Comparison of ENCODE assay signal across 13 cellular contexts in genomic region chr6:98823845-98824162, GRCh38. TPM values are rescaled to one million over a fixed set of nuclear protein-coding genes. Genes with fewer than 3 reads are reported as not detected.
DNase-seq lines count a peak whose midpoint lies in the region; ATAC-seq and TF ChIP-seq lines count a peak whose summit lies in the region.
"Had no signal": no experiment of that assay in that cellular context is flagged by ENCODE, and none has a peak within 500 bp of the region (broad histone marks: within the 10 kb centered on the region; RNA-seq: fewer than 3 reads in every experiment).

No MANE protein-coding gene starts in this region.

- peak overlapping the region; percentile 12 for H3K27ac ChIP-seq in layer of hippocampus (ENCODE audit: low read depth, low read length)
- no peak overlapping the region for H3K27ac ChIP-seq in suprapubic skin
- H3K27ac ChIP-seq: gastrocnemius medialis had no signal

- H3K36me3 ChIP-seq in adipocyte (ENCODE audit: control insufficient read depth, insufficient read depth, low read length, severe bottlenecking) (no peaks in the 10 kb centered on the region), suprapubic skin (no peaks in the 10 kb centered on the region)
- H3K36me3 ChIP-seq: gastrocnemius medialis had no signal

- H3K4me1 ChIP-seq in adipocyte (ENCODE audit: control insufficient read depth, insufficient read depth, low read length) (peaks cover 7% of the 10 kb centered on the region), suprapubic skin (peaks cover 29% of the 10 kb centered on the region)

- H3K9me3 Mint-ChIP-seq in activated naive CD4-positive, alpha-beta T cell treated with anti-CD3 and anti-CD28 coated beads, Interleukin-2, amount 50 U/mL, for 24 hours: no peaks in the 10 kb centered on the region
- H3K9me3 Mint-ChIP-seq in activated naive CD4-positive, alpha-beta T cell treated with anti-CD3 and anti-CD28 coated beads for 36 hours: no peaks in the 10 kb centered on the region

- no peak overlapping the region for H3K9ac ChIP-seq in adipocyte (ENCODE audit: low read length)

- peak overlapping the region; percentile 70 for H3K4me3 Mint-ChIP-seq in activated naive CD4-positive, alpha-beta T cell treated with anti-CD3 and anti-CD28 coated beads, Interleukin-2, amount 50 U/mL, for 24 hours
- no peak overlapping the region for H3K4me3 Mint-ChIP-seq in activated naive CD4-positive, alpha-beta T cell treated with anti-CD3 and anti-CD28 coated beads for 36 hours

- H3K27me3 ChIP-seq in adipocyte (replicated peaks; ENCODE audit: control insufficient read depth, insufficient read depth, low read length): peaks cover 78% of the 10 kb centered on the region
- H3K27me3 ChIP-seq in layer of hippocampus (ENCODE audit: control insufficient read depth, insufficient read depth, low read length): peaks cover 8% of the 10 kb centered on the region
- H3K27me3 ChIP-seq in suprapubic skin: peaks cover 77% of the 10 kb centered on the region

- no peak for TF ChIP-seq CTCF in suprapubic skin (IDR thresholded peaks at IDR 0.05)

- H3K4me3 ChIP-seq in adipocyte (ENCODE audit: low read length) (peak overlapping the region; percentile 7), suprapubic skin (peak overlapping the region; percentile 21)

- H3K27me3 Mint-ChIP-seq in activated naive CD4-positive, alpha-beta T cell treated with anti-CD3 and anti-CD28 coated beads, Interleukin-2, amount 50 U/mL, for 24 hours: peaks cover 61% of the 10 kb centered on the region
- H3K27me3 Mint-ChIP-seq in activated naive CD4-positive, alpha-beta T cell treated with anti-CD3 and anti-CD28 coated beads for 36 hours (ENCODE audit: low read depth): peaks cover 80% of the 10 kb centered on the region

- no peak for TF ChIP-seq POLR2A in suprapubic skin (IDR thresholded peaks at IDR 0.05)

- no peaks in the 10 kb centered on the region for H3K36me3 Mint-ChIP-seq in activated naive CD4-positive, alpha-beta T cell treated with anti-CD3 and anti-CD28 coated beads, Interleukin-2, amount 50 U/mL, for 24 hours
- no peaks in the 10 kb centered on the region for H3K36me3 Mint-ChIP-seq in activated naive CD4-positive, alpha-beta T cell treated with anti-CD3 and anti-CD28 coated beads for 36 hours (ENCODE audit: low read depth)

- H3K27ac Mint-ChIP-seq in activated naive CD4-positive, alpha-beta T cell treated with anti-CD3 and anti-CD28 coated beads, Interleukin-2, amount 50 U/mL, for 24 hours: peak overlapping the region; percentile 14
- H3K27ac Mint-ChIP-seq in activated naive CD4-positive, alpha-beta T cell treated with anti-CD3 and anti-CD28 coated beads for 36 hours: no peak overlapping the region

- no peak for TF ChIP-seq EP300 in suprapubic skin (IDR thresholded peaks at IDR 0.05)

- CTCF ChIA-PET in activated naive CD4-positive, alpha-beta T cell treated with anti-CD3 and anti-CD28 coated beads for 36 hours (lab: Charles Lee): interaction anchor here (1.0 kb wide), 1 partner anchor 10 kb away, joined by 4 read pairs; no protein-coding TSS in a partner anchor

- 7% methylated on average over 8 of the region's 8 CpGs for WGBS in suprapubic skin

- no peak for DNase-seq in activated naive CD4-positive, alpha-beta T cell treated with anti-CD3 and anti-CD28 coated beads for 36 hours
- DNase-seq in adipocyte (ENCODE audit: low read depth): no peak
- DNase-seq in suprapubic skin (ENCODE audit: low spot score in 2 of 2): no peak
- no peak for DNase-seq in germinal center (ENCODE audit: low spot score)
- DNase-seq in cerebellum (ENCODE audit: low spot score): no peak
- DNase-seq: AML-193, cortex of kidney, gastrocnemius medialis, NCI-H1105 treated with DMSO at 0.1 percent for 48 hours had no signal

- ATAC-seq in HG02981 (IDR thresholded peaks at IDR 0.05; ENCODE audit: unreplicated experiment): no peak
- ATAC-seq: gastrocnemius medialis had no signal

- peaks cover 23% of the 10 kb centered on the region for H3K4me1 Mint-ChIP-seq in activated naive CD4-positive, alpha-beta T cell treated with anti-CD3 and anti-CD28 coated beads, Interleukin-2, amount 50 U/mL, for 24 hours
- H3K4me1 Mint-ChIP-seq in activated naive CD4-positive, alpha-beta T cell treated with anti-CD3 and anti-CD28 coated beads for 36 hours (ENCODE audit: low read depth): peaks cover 24% of the 10 kb centered on the region

- H3K9me3 ChIP-seq in adipocyte (ENCODE audit: control insufficient read depth, low read length): peaks cover 3% of the 10 kb centered on the region
- H3K9me3 ChIP-seq in suprapubic skin: no peaks in the 10 kb centered on the region
- H3K9me3 ChIP-seq: gastrocnemius medialis had no signal

- intact Hi-C loops in activated naive CD4-positive, alpha-beta T cell treated with anti-CD3 and anti-CD28 coated beads for 36 hours (cut with micrococcal nuclease): no loop called here

RNA-seq across cellular contexts. Expression of gene POU3F2, which starts 10.6 kb away (rescaled TPM):
- not detected for total RNA-seq in activated naive CD4-positive, alpha-beta T cell treated with anti-CD3 and anti-CD28 coated beads for 36 hours
- not detected for total RNA-seq in suprapubic skin
- total RNA-seq in cerebellum: 27.4 TPM
- total RNA-seq: T-helper 1 cell treated with Interleukin-12 subunit alpha and Interleukin-12 subunit beta and Interleukin-4 antibody, amounts not matched to agents 30 ng/mL and 1 ng/mL, for 36 hours had no signal

Comparison
In these comparisons a context has a peak if more than half of its experiments do, and no peak if none do; other contexts are left out.
1. RNA of gene POU3F2, which starts 10.6 kb away (total RNA-seq): 27.4 TPM in cerebellum (single experiment); not detected in activated naive CD4-positive, alpha-beta T cell treated with anti-CD3 and anti-CD28 coated beads for 36 hours and not detected in suprapubic skin; every median in the first group is over 10 times any median in the second.